ENCODE assay signal across 8 cellular contexts in the genomic region with DNA sequence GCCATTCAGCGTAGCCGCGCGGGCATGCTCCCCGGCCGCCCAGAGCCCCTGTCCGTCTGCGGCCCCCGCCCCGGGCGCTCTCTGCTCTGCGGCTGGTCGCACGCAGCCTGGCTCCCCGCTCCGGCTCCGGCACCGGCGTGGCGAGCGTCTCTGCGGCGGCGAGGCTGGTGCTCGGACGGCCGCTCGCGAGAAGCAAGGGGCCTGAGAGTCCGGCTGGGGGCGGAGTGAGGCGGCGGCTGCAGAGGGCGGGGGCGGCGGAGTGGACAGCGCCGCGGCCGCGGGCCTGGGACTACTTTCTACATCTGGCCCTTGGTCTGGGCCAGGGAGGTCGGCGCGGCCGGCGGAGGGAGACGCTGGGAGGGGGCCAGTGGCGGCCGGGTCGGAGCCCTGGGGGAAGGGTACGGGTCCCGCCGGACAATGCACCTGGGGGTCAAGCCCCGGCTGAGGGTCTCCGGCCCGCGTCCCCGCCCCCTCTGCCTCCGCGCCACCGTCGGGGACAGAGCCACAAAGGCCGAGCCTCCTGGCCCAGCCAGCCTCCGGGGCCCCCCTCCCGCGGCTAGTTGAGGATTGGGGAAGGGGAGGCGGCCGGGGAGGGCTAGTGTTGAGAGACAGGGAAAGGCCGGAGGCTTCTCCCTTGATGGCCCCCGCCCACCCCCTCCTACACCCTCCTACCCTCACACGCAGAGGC. TPM values are rescaled to one million over a fixed set of nuclear protein-coding genes. Genes with fewer than 3 reads are reported as not detected.
DNase-seq lines count a peak whose midpoint lies in the region; ATAC-seq and TF ChIP-seq lines count a peak whose summit lies in the region.

A gene with protein sequence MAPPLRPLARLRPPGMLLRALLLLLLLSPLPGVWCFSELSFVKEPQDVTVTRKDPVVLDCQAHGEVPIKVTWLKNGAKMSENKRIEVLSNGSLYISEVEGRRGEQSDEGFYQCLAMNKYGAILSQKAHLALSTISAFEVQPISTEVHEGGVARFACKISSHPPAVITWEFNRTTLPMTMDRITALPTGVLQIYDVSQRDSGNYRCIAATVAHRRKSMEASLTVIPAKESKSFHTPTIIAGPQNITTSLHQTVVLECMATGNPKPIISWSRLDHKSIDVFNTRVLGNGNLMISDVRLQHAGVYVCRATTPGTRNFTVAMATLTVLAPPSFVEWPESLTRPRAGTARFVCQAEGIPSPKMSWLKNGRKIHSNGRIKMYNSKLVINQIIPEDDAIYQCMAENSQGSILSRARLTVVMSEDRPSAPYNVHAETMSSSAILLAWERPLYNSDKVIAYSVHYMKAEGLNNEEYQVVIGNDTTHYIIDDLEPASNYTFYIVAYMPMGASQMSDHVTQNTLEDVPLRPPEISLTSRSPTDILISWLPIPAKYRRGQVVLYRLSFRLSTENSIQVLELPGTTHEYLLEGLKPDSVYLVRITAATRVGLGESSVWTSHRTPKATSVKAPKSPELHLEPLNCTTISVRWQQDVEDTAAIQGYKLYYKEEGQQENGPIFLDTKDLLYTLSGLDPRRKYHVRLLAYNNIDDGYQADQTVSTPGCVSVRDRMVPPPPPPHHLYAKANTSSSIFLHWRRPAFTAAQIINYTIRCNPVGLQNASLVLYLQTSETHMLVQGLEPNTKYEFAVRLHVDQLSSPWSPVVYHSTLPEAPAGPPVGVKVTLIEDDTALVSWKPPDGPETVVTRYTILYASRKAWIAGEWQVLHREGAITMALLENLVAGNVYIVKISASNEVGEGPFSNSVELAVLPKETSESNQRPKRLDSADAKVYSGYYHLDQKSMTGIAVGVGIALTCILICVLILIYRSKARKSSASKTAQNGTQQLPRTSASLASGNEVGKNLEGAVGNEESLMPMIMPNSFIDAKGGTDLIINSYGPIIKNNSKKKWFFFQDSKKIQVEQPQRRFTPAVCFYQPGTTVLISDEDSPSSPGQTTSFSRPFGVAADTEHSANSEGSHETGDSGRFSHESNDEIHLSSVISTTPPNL (minus strand): TSS at position 226 of the 688 bp plus-strand sequence. CDS start 221 bp downstream, at position 5.

- H3K36me3 Mint-ChIP-seq in activated CD4-positive, alpha-beta T cell treated with anti-CD3 and anti-CD28 coated beads, Interleukin-2, amount 10 ng/mL, durations not matched to agents 24 days and 14 days (ENCODE audit: low read depth) = no peaks in the 10 kb centered on the region

- peak within 1 kb of the TSS; percentile 65 to 90 for H3K27ac ChIP-seq in breast epithelium
- H3K27ac ChIP-seq in skeletal muscle tissue (ENCODE audit: low read depth, low read length) = peak within 1 kb of the TSS; percentile 25

- peak within 1 kb of the TSS; percentile 72 to 96 (median 76) for H3K4me3 ChIP-seq in breast epithelium
- peak within 1 kb of the TSS; percentile 76 to 82 (median 80) for H3K4me3 ChIP-seq in skeletal muscle tissue (ENCODE audit: low read length in 3 of 3)

- H3K36me3 ChIP-seq in breast epithelium (no peaks in the 10 kb centered on the region), skeletal muscle tissue (ENCODE audit: control insufficient read depth in 3 of 3, insufficient read depth in 3 of 3, low read length in 3 of 3) (peaks cover 0 to 2% (median 0%) of the 10 kb centered on the region in 3 donors)

- intact Hi-C loops in activated CD4-positive, alpha-beta T cell treated with anti-CD3 and anti-CD28 coated beads, Interleukin-2, amount 10 ng/mL, durations not matched to agents 24 days and 14 days (cut with micrococcal nuclease) = no loop called here
- intact Hi-C loops in breast epithelium (cut with DNase I; ENCODE audit: low total_unique reads) = loop anchor here (10.0 kb wide), 1 partner anchor 1818 kb away; no protein-coding TSS in a partner anchor

- no peaks in the 10 kb centered on the region for H3K9me3 Mint-ChIP-seq in activated CD4-positive, alpha-beta T cell treated with anti-CD3 and anti-CD28 coated beads, Interleukin-2, amount 10 ng/mL, durations not matched to agents 24 days and 14 days

- peak within 1 kb of the TSS; percentile 32 for H3K27ac Mint-ChIP-seq in activated CD4-positive, alpha-beta T cell treated with anti-CD3 and anti-CD28 coated beads, Interleukin-2, amount 10 ng/mL, durations not matched to agents 24 days and 14 days

- peak within 1 kb of the TSS; percentile 69 to 81 (median 71) for H3K9ac ChIP-seq in skeletal muscle tissue (ENCODE audit: low read depth in 1 of 3, low read length in 3 of 3)

- no peaks in the 10 kb centered on the region for H3K4me1 Mint-ChIP-seq in activated CD4-positive, alpha-beta T cell treated with anti-CD3 and anti-CD28 coated beads, Interleukin-2, amount 10 ng/mL, durations not matched to agents 24 days and 14 days

- peaks cover 36% of the 10 kb centered on the region for H3K27me3 Mint-ChIP-seq in activated CD4-positive, alpha-beta T cell treated with anti-CD3 and anti-CD28 coated beads, Interleukin-2, amount 10 ng/mL, durations not matched to agents 24 days and 14 days

- H3K4me1 ChIP-seq in breast epithelium (peaks cover 0 to 7% of the 10 kb centered on the region in 2 donors), skeletal muscle tissue (ENCODE audit: control insufficient read depth in 3 of 3, insufficient read depth in 3 of 3, low read length in 3 of 3) (peaks cover 9 to 12% (median 11%) of the 10 kb centered on the region in 3 donors)

- no peak for DNase-seq in activated CD4-positive, alpha-beta T cell treated with anti-CD3 and anti-CD28 coated beads, Interleukin-2, amount 10 ng/mL, durations not matched to agents 24 days and 14 days
- DNase-seq in activated CD4-positive, alpha-beta T cell treated with anti-CD3 and anti-CD28 coated beads for 1 hour = no peak
- peak; percentile 62 for DNase-seq in NCI-H460 (ENCODE audit: extremely low read depth, low read depth)
- peak in 1 of 2 donors; percentile 71 for DNase-seq in breast epithelium (ENCODE audit: low spot score in 2 of 2)
- peak; percentile 83 for DNase-seq in iris pigment epithelial cell (ENCODE audit: low read depth)

- TF ChIP-seq POLR2A in breast epithelium (IDR thresholded peaks at IDR 0.05) = no peak

- H3K4me3 Mint-ChIP-seq in activated CD4-positive, alpha-beta T cell treated with anti-CD3 and anti-CD28 coated beads, Interleukin-2, amount 10 ng/mL, durations not matched to agents 24 days and 14 days = peak within 1 kb of the TSS; percentile 74

- H3K9me3 ChIP-seq in breast epithelium (no peaks in the 10 kb centered on the region), skeletal muscle tissue (ENCODE audit: control insufficient read depth in 3 of 3, low read length in 3 of 3) (no peaks in the 10 kb centered on the region)

- no peak for ATAC-seq in HG03460 (IDR thresholded peaks at IDR 0.05; ENCODE audit: unreplicated experiment)
- no peak for ATAC-seq in GM19452 (IDR thresholded peaks at IDR 0.05; ENCODE audit: unreplicated experiment)

- no peaks in the 10 kb centered on the region for H3K27me3 ChIP-seq in breast epithelium
- peaks cover 0 to 10% (median 0%) of the 10 kb centered on the region in 3 donors for H3K27me3 ChIP-seq in skeletal muscle tissue (ENCODE audit: control insufficient read depth in 3 of 3, insufficient read depth in 3 of 3, low read length in 3 of 3)

- no peak for TF ChIP-seq CTCF in breast epithelium (IDR thresholded peaks at IDR 0.05)

RNA-seq across cellular contexts. Expression of the gene that starts here (rescaled TPM):
- not detected in 2 replicates for total RNA-seq in activated CD4-positive, alpha-beta T cell treated with anti-CD3 and anti-CD28 coated beads, Interleukin-2, amount 10 ng/mL, durations not matched to agents 24 days and 14 days
- total RNA-seq in NCI-H460 (2014; rRNA removed; shearing (Covaris generic)) = 13.4 and 14.3 TPM in 2 replicates
- 21.9 and 27.1 TPM in 2 replicates for polyA plus RNA-seq in NCI-H460 (2014; cell fraction: nucleus; rRNA removed)
- 10 to 100 TPM in 1 of 3 donors, 1 to 10 TPM in 2; 5.2 to 11.6 (median 5.8) TPM for total RNA-seq in breast epithelium
- total RNA-seq in skeletal muscle tissue = 4.7 TPM

Comparison
In these comparisons a context has a peak if more than half of its experiments do, and no peak if none do; other contexts are left out.
1. DNase-seq: peak in NCI-H460 (single experiment) and iris pigment epithelial cell (single experiment); none in activated CD4-positive, alpha-beta T cell treated with anti-CD3 and anti-CD28 coated beads, Interleukin-2, amount 10 ng/mL, durations not matched to agents 24 days and 14 days (single experiment) and activated CD4-positive, alpha-beta T cell treated with anti-CD3 and anti-CD28 coated beads for 1 hour (single experiment).